16 cellular contexts compared by ENCODE assay signal in genomic region chr6:21741221-21742109, GRCh38.
A peak's percentile ranks its signal among the peaks of the same experiment; 100 is the strongest.
DNase-seq lines count a peak whose midpoint lies in the region; ATAC-seq, FAIRE-seq and TF ChIP-seq lines count a peak whose summit lies in the region.
"Had no signal": no experiment of that assay in that cellular context is flagged by ENCODE, and none has a peak within 500 bp of the region (broad histone marks: within the 10 kb centered on the region; RNA-seq: fewer than 3 reads in every experiment).

No MANE protein-coding gene starts in this region.

- DNase-seq in A549 (ENCODE audit: low read depth in 1 of 2, low spot score in 1 of 2) = no peak
- peak; percentile 43 for DNase-seq in astrocyte of the spinal cord (ENCODE audit: low read depth, low spot score)
- peak; percentile 26 for DNase-seq in mesenchymal stem cell
- DNase-seq in Peyer's patch = no peak
- no peak for DNase-seq in cerebellar nuclear complex (lab: John Stamatoyannopoulos, UW)
- no peak for DNase-seq in SW480 (ENCODE audit: low spot score)
- DNase-seq: activated CD4-positive, alpha-beta T cell treated with anti-CD3 and anti-CD28 coated beads, Interleukin-2, amount 50 U/mL, for 1 hour; activated naive CD4-positive, alpha-beta T cell treated with anti-CD3 and anti-CD28 coated beads, Interleukin-2, amount 50 U/mL, for 16 hours; C1 segment of cervical spinal cord; colonic mucosa; NCI-H524 treated with DMSO at 0.1 percent for 48 hours; T-cell; tibial artery had no signal

- H2BK120ac ChIP-seq in mesenchymal stem cell (ENCODE audit: low read depth, low read length) = peak overlapping the region; percentile 67

- POLR2A ChIA-PET in A549 (lab: Yijun Ruan, JAX) = interaction anchor here (1.1 kb wide), 2 partner anchors 148 to 372 kb away, joined by 3 to 6 read pairs; partner anchors contain the start of gene SOX4

- H3K23ac ChIP-seq in mesenchymal stem cell (ENCODE audit: low read length in 2 of 2) = no peak overlapping the region

- H3K4me3 ChIP-seq in A549 (no peak overlapping the region), HUES6 (ENCODE audit: low read depth, low read length) (peak overlapping the region; percentile 40), astrocyte of the spinal cord (ENCODE audit: low read depth, low read length) (no peak overlapping the region), mesenchymal stem cell (ENCODE audit: insufficient read depth in 1 of 2, low read depth in 1 of 2, low read length in 2 of 2) (no peak overlapping the region), Peyer's patch (no peak overlapping the region)
- H3K4me3 ChIP-seq: colonic mucosa, right atrium auricular region, tibial artery had no signal

- H3K9ac ChIP-seq in HUES6 (ENCODE audit: low read length) (peak overlapping the region; percentile 70), mesenchymal stem cell (ENCODE audit: low read length) (no peak overlapping the region)

- peak overlapping the region; percentile 72 to 84 for H3K27ac ChIP-seq in A549
- peak overlapping the region; percentile 96 for H3K27ac ChIP-seq in HUES6 (ENCODE audit: low read depth, low read length)
- H3K27ac ChIP-seq in mesenchymal stem cell (ENCODE audit: low read length, poor library complexity, severe bottlenecking) = peak overlapping the region; percentile 14
- peak overlapping the region in 1 of 4 donors; percentile 35 for H3K27ac ChIP-seq in Peyer's patch
- H3K27ac ChIP-seq: colonic mucosa, right atrium auricular region, tibial artery had no signal

- TF ChIP-seq POLR2A in A549 (IDR thresholded peaks at IDR 0.05; ENCODE audit: low read length) = no peak
- TF ChIP-seq POLR2A in Peyer's patch (IDR thresholded peaks at IDR 0.05) = no peak

- no peak overlapping the region for H4K91ac ChIP-seq in mesenchymal stem cell (ENCODE audit: low read length)

- H2BK12ac ChIP-seq in mesenchymal stem cell (ENCODE audit: low read length in 2 of 2) = no peak overlapping the region

- no peaks in the 10 kb centered on the region for H3K36me3 ChIP-seq in HUES6 (ENCODE audit: control insufficient read depth, insufficient read depth, low read length)
- H3K36me3 ChIP-seq in mesenchymal stem cell (ENCODE audit: control insufficient read depth in 1 of 2, insufficient read depth in 2 of 2, low read depth in 1 of 2, low read length in 2 of 2) = no peaks in the 10 kb centered on the region
- no peaks in the 10 kb centered on the region for H3K36me3 ChIP-seq in Peyer's patch
- H3K36me3 ChIP-seq: colonic mucosa, right atrium auricular region, tibial artery had no signal

- H3K27me3 ChIP-seq in HUES6 (ENCODE audit: control insufficient read depth, insufficient read depth, low read length) (no peaks in the 10 kb centered on the region), mesenchymal stem cell (ENCODE audit: control insufficient read depth in 1 of 2, insufficient read depth in 1 of 2, low read length in 2 of 2) (no peaks in the 10 kb centered on the region), Peyer's patch (no peaks in the 10 kb centered on the region)
- H3K27me3 ChIP-seq: colonic mucosa, right atrium auricular region, tibial artery had no signal

- no peak overlapping the region for H2BK15ac ChIP-seq in mesenchymal stem cell (ENCODE audit: low read depth, poor library complexity, severe bottlenecking)

- in situ Hi-C loops in astrocyte of the spinal cord (cut with HindIII; ENCODE audit: low sequenced_read_pairs) = no loop called here

- no peak for FAIRE-seq in A549 (lab: Jason Lieb, UNC)

- H2AFZ ChIP-seq in mesenchymal stem cell (ENCODE audit: low read depth, low read length) = no peak overlapping the region

- H4K8ac ChIP-seq in mesenchymal stem cell (ENCODE audit: low read length) = no peak overlapping the region

- H2BK5ac ChIP-seq in mesenchymal stem cell (ENCODE audit: low read depth, low read length, poor library complexity, severe bottlenecking) = no peak overlapping the region

- H3K4me2 ChIP-seq in A549 = peak overlapping the region; percentile 61
- no peak overlapping the region for H3K4me2 ChIP-seq in mesenchymal stem cell (ENCODE audit: low read length, poor library complexity, severe bottlenecking)

- H3K4ac ChIP-seq in mesenchymal stem cell (ENCODE audit: low read depth in 1 of 2, low read length in 2 of 2) = no peak overlapping the region

- 52% methylated on average over 6 of the region's 6 CpGs for WGBS in A549 (ENCODE audit: missing lambda C conversion rate)
- WGBS in mesenchymal stem cell = 35% methylated on average over 4 of the region's 6 CpGs

- no peak overlapping the region for H3K14ac ChIP-seq in mesenchymal stem cell (ENCODE audit: low read length in 2 of 2)

- no peak for ATAC-seq in A549
- no peak for ATAC-seq in HG03025 (IDR thresholded peaks at IDR 0.05; ENCODE audit: low FRiP score, unreplicated experiment)
- ATAC-seq: T-cell had no signal

- no peak for TF ChIP-seq CTCF in A549 (IDR thresholded peaks at IDR 0.05)
- TF ChIP-seq CTCF in astrocyte of the spinal cord (IDR thresholded peaks at IDR 0.05; ENCODE audit: low read depth, low read length) = no peak
- no peak for TF ChIP-seq CTCF in Peyer's patch (IDR thresholded peaks at IDR 0.05)

- TF ChIP-seq RAD21 in A549 (conservative IDR thresholded peaks at IDR 0.05 in 1 of 2, IDR thresholded peaks at IDR 0.05 in 1 of 2) = no peak

- CTCF ChIA-PET in A549 (lab: Yijun Ruan, JAX) = interaction anchor here (0.7 kb wide), 1 partner anchor 8 kb away, joined by 3 read pairs; no protein-coding TSS in a partner anchor

- H3K4me1 ChIP-seq in A549 (peaks cover 55% of the 10 kb centered on the region), HUES6 (ENCODE audit: control insufficient read depth, insufficient read depth, low read length) (peaks cover 69% of the 10 kb centered on the region), mesenchymal stem cell (ENCODE audit: control insufficient read depth, insufficient read depth, low read depth, low read length) (no peaks in the 10 kb centered on the region), Peyer's patch (peaks cover 0 to 30% (median 0%) of the 10 kb centered on the region in 4 donors)
- H3K4me1 ChIP-seq: colonic mucosa had no signal

- H2AK5ac ChIP-seq in mesenchymal stem cell (ENCODE audit: low read length, severe bottlenecking) = no peak overlapping the region

- H3K9me3 ChIP-seq in A549 (no peaks in the 10 kb centered on the region), HUES6 (ENCODE audit: control insufficient read depth, insufficient read depth, low read depth, low read length) (no peaks in the 10 kb centered on the region), mesenchymal stem cell (ENCODE audit: control insufficient read depth, low read length) (no peaks in the 10 kb centered on the region), Peyer's patch (no peaks in the 10 kb centered on the region)
- H3K9me3 ChIP-seq: colonic mucosa, right atrium auricular region, tibial artery had no signal

- no peaks in the 10 kb centered on the region for H3K79me1 ChIP-seq in mesenchymal stem cell (replicated peaks; ENCODE audit: low read length, poor library complexity, severe bottlenecking)

- H3K18ac ChIP-seq in mesenchymal stem cell (ENCODE audit: low read depth in 1 of 2, low read length in 2 of 2) = peak overlapping the region; percentile 8 to 53

- no peak for TF ChIP-seq EP300 in A549 (IDR thresholded peaks at IDR 0.05)

TF ChIP-seq in A549, 52 proteins besides CTCF, POLR2A, EP300 and RAD21:
- no peak for TF ChIP-seq ZNF302 (CRISPR knock-in tag; IDR thresholded peaks at IDR 0.05)

Comparison
In these comparisons a context has a peak if more than half of its experiments do, and no peak if none do; other contexts are left out.
1. DNase-seq: peak in astrocyte of the spinal cord (single experiment) and mesenchymal stem cell (single experiment); none in A549 (0 of 2), Peyer's patch (0 of 3), cerebellar nuclear complex (0 of 2) and SW480 (single experiment).